8 cellular contexts compared by ENCODE assay signal in genomic region chr4:80471701-80472100, GRCh38.
A peak's percentile ranks its signal among the peaks of the same experiment; 100 is the strongest.
DNase-seq lines count a peak whose midpoint lies in the region; ATAC-seq, FAIRE-seq and TF ChIP-seq lines count a peak whose summit lies in the region.

No MANE protein-coding gene starts in this region.

- no peak for TF ChIP-seq POLR2A in GM12892 (IDR thresholded peaks at IDR 0.05; ENCODE audit: low read depth, low read length)

- no peaks in the 10 kb centered on the region for H4K20me1 ChIP-seq in osteoblast (ENCODE audit: insufficient read depth, low read length)

- no peak overlapping the region for H3K27ac Mint-ChIP-seq in endodermal cell

- no peak overlapping the region for H3K4me3 Mint-ChIP-seq in endodermal cell

- no peak overlapping the region for H3K27ac ChIP-seq in endodermal cell (ENCODE audit: low read depth, low read length)
- no peak overlapping the region for H3K27ac ChIP-seq in osteoblast (ENCODE audit: low read depth, low read length)

- no peaks in the 10 kb centered on the region for H3K9me3 Mint-ChIP-seq in endodermal cell

- WGBS in endodermal cell (ENCODE audit: insufficient coverage in 1 of 2, insufficient read length in 1 of 2), 2 experiments = 24 to 30% methylated on average over 6 to 9 of the region's 9 CpGs

- H3K4me1 ChIP-seq in endodermal cell (ENCODE audit: control insufficient read depth, insufficient read depth, low read length) (no peaks in the 10 kb centered on the region), osteoblast (ENCODE audit: insufficient read depth, low read length) (peaks cover 4% of the 10 kb centered on the region)

- no peaks in the 10 kb centered on the region for H3K36me3 Mint-ChIP-seq in endodermal cell (ENCODE audit: low read depth)

- H3K9me3 ChIP-seq in endodermal cell (ENCODE audit: control insufficient read depth, low read length) (no peaks in the 10 kb centered on the region), osteoblast (ENCODE audit: low read depth, low read length) (no peaks in the 10 kb centered on the region)

- H3K9ac ChIP-seq in endodermal cell (ENCODE audit: extremely low read depth, low read length, poor library complexity, severe bottlenecking) = no peak overlapping the region

- TF ChIP-seq CTCF in endodermal cell (conservative IDR thresholded peaks at IDR 0.05) (no peak), osteoblast (IDR thresholded peaks at IDR 0.05; ENCODE audit: extremely low read depth, low read depth, low read length) (no peak)

- peaks cover 19% of the 10 kb centered on the region for H3K4me1 Mint-ChIP-seq in endodermal cell

- no peak for ATAC-seq in GM21737 (IDR thresholded peaks at IDR 0.05; ENCODE audit: unreplicated experiment)
- no peak for ATAC-seq in GM19328 (IDR thresholded peaks at IDR 0.05; ENCODE audit: unreplicated experiment)

- H3K36me3 ChIP-seq in endodermal cell (ENCODE audit: control insufficient read depth, insufficient read depth, low read length) (no peaks in the 10 kb centered on the region), osteoblast (ENCODE audit: insufficient read depth, low read length) (no peaks in the 10 kb centered on the region)

- H3K79me2 ChIP-seq in osteoblast (ENCODE audit: insufficient read depth, low read length) = no peaks in the 10 kb centered on the region

- no peak for DNase-seq in GM18507 (ENCODE audit: extremely low spot score, insufficient read length, low read depth)
- DNase-seq in NCI-H345 (lab: John Stamatoyannopoulos, UW) = peak; percentile 43
- DNase-seq in endodermal cell = peak; percentile 83
- no peak for DNase-seq in osteoblast (ENCODE audit: insufficient read length, low spot score, missing footprints)
- no peak for DNase-seq in stimulated activated naive CD4-positive, alpha-beta T cell treated with Interleukin-2 at 50 U/mL for 16 hours (lab: John Stamatoyannopoulos, UW)
- no peak for DNase-seq in GM12892 (ENCODE audit: insufficient read length)

- peak overlapping the region; percentile 87 for H3K4me2 ChIP-seq in osteoblast (ENCODE audit: insufficient read depth, low read length)

- H3K4me3 ChIP-seq in endodermal cell (ENCODE audit: low read length) (no peak overlapping the region), osteoblast (ENCODE audit: insufficient read depth, low read length) (peak overlapping the region; percentile 70)

- peak overlapping the region; percentile 75 for H2AFZ ChIP-seq in osteoblast (ENCODE audit: low read length)

- no peaks in the 10 kb centered on the region for H3K27me3 Mint-ChIP-seq in endodermal cell (ENCODE audit: insufficient read depth)

- peak; percentile 9 for FAIRE-seq in GM18507 (lab: Jason Lieb, UNC)
- FAIRE-seq in GM12892 (lab: Jason Lieb, UNC) = no peak

- peaks cover 22% of the 10 kb centered on the region for H3K27me3 ChIP-seq in endodermal cell (ENCODE audit: control insufficient read depth, insufficient read depth, low read length, poor library complexity, severe bottlenecking)
- H3K27me3 ChIP-seq in osteoblast (ENCODE audit: insufficient read depth, low read length) = no peaks in the 10 kb centered on the region

Comparison
In these comparisons a context has a peak if more than half of its experiments do, and no peak if none do; other contexts are left out.
1. DNase-seq: peak in NCI-H345 (single experiment) and endodermal cell (single experiment); none in GM18507 (single experiment), osteoblast (single experiment), stimulated activated naive CD4-positive, alpha-beta T cell treated with Interleukin-2 at 50 U/mL for 16 hours (single experiment) and GM12892 (single experiment).